ENCODE assay signal across 28 cellular contexts in the genomic region with DNA sequence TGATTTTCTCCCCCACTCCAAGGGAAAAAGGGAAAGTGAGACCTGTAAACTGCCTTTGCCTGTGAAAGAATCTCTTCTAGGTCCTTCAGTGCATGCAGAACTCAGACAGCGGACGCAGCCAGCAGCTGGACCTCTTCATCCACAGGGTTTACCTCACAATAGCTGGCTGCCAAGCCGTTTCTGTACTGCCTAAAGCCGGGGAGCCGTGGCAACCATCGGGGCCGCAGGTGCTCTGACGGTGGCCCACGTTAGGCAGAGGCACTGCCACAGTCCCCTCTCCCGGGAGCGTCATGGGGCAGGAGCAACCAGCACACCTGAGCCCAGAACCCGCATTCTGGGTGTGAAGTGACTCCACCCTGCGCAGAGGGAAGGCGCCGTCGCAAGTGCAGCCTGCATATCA.
DNase-seq lines count a peak whose midpoint lies in the region; ATAC-seq and TF ChIP-seq lines count a peak whose summit lies in the region.
"Had no signal": no experiment of that assay in that cellular context is flagged by ENCODE, and none has a peak within 500 bp of the region (broad histone marks: within the 10 kb centered on the region; RNA-seq: fewer than 3 reads in every experiment).

No MANE protein-coding gene starts in this region.

- no peak overlapping the region for H3K23ac ChIP-seq in H9 (ENCODE audit: insufficient read length, low read depth, low read length)

- H3K9me3 Mint-ChIP-seq in H9, result peaks cover 10 to 25% of the 10 kb centered on the region in 2 experiments
- peaks cover 3% of the 10 kb centered on the region for H3K9me3 Mint-ChIP-seq in neural progenitor cell
- H3K9me3 Mint-ChIP-seq: CD4-positive, alpha-beta T cell had no signal

- H3K79me2 ChIP-seq in H9 (ENCODE audit: insufficient read depth, low read length) (no peaks in the 10 kb centered on the region), neural progenitor cell (ENCODE audit: low read depth) (no peaks in the 10 kb centered on the region)

- H3F3A ChIP-seq in neural progenitor cell (ENCODE audit: low read depth), result peaks cover 4% of the 10 kb centered on the region

- ATAC-seq in sciatic nerve, result no peak
- ATAC-seq: A549, Right ventricle myocardium inferior, SK-N-SH treated with all-trans-retinoic acid at 6 μM for 48 hours had no signal

- H2BK15ac ChIP-seq in H9 (ENCODE audit: low read depth, low read length), result no peak overlapping the region

- no peak overlapping the region for H2BK120ac ChIP-seq in H9 (ENCODE audit: low read depth, low read length, poor library complexity, severe bottlenecking)

- H2BK20ac ChIP-seq in H9 (ENCODE audit: low read depth, low read length, poor library complexity, severe bottlenecking), result no peak overlapping the region

- no peaks in the 10 kb centered on the region for H3K79me1 ChIP-seq in H9 (ENCODE audit: insufficient read depth, low read depth, low read length, poor library complexity, severe bottlenecking)

- H3K23me2 ChIP-seq in H9 (ENCODE audit: insufficient read length, low read depth, low read length, poor library complexity, severe bottlenecking), result no peaks in the 10 kb centered on the region

- H2AFZ ChIP-seq in H9 (ENCODE audit: low read length), result no peak overlapping the region
- no peak overlapping the region for H2AFZ ChIP-seq in neural progenitor cell (replicated peaks)
- H2AFZ ChIP-seq: GM23338, PC-9 had no signal

- H3K4me3 ChIP-seq in fibroblast of pulmonary artery (replicated peaks; ENCODE audit: low read depth, low read length), result no peak overlapping the region
- H3K4me3 ChIP-seq in neural progenitor cell, result no peak overlapping the region
- no peak overlapping the region for H3K4me3 ChIP-seq in HAP-1
- H3K4me3 ChIP-seq: A549; BLaER1 treated with 17β-estradiol and CSF1 and Interleukin-3, amounts not matched to agents 10 nM and 100 nM; GM23338; PC-9; SJCRH30 had no signal

- intact Hi-C loops in sciatic nerve (cut with DNase I), result no loop called here

- peak overlapping the region in 1 of 2 experiments; percentile 40; a peak in 1 of 5 replicates for H3K4me3 Mint-ChIP-seq in H9
- H3K4me3 Mint-ChIP-seq in neural progenitor cell, result no peak overlapping the region
- H3K4me3 Mint-ChIP-seq: CD4-positive, alpha-beta T cell; GM23338 had no signal

- H3K4me1 ChIP-seq in H9 (ENCODE audit: insufficient read depth, low read length) (no peaks in the 10 kb centered on the region), neural progenitor cell (peaks cover 24% of the 10 kb centered on the region), HAP-1 (peaks cover 17% of the 10 kb centered on the region)
- H3K4me1 ChIP-seq: A549 had no signal

- H3K4me1 Mint-ChIP-seq in H9, result peaks cover 42 to 52% of the 10 kb centered on the region in 2 experiments
- H3K4me1 Mint-ChIP-seq in neural progenitor cell, result peaks cover 71% of the 10 kb centered on the region

- H3K36me3 Mint-ChIP-seq in H9 (ENCODE audit: insufficient read depth in 1 of 3, low read depth in 3 of 3), result peaks cover 2 to 21% (median 2%) of the 10 kb centered on the region in 3 experiments; a peak in 4 of 7 replicates
- no peaks in the 10 kb centered on the region for H3K36me3 Mint-ChIP-seq in neural progenitor cell

- 0 out of 2 replicates have a peak overlapping the region, but pooled peaks have one; percentile 31 for H3K14ac ChIP-seq in H9 (ENCODE audit: insufficient read depth, low read length)

- no peak overlapping the region for H3K4ac ChIP-seq in H9 (ENCODE audit: low read depth, low read length)

- in situ Hi-C loops in HAP-1 (cut with MboI; ENCODE audit: low sequenced_read_pairs), result no loop called here

- H3K56ac ChIP-seq in H9 (ENCODE audit: insufficient read length, low read depth, low read length), result no peak overlapping the region

- no peak overlapping the region for H2AK5ac ChIP-seq in H9 (ENCODE audit: insufficient read length, low read length)

- no peak overlapping the region for H3T11ph ChIP-seq in H9 (ENCODE audit: low read length)

- no peak overlapping the region for H4K8ac ChIP-seq in H9 (replicated peaks; ENCODE audit: insufficient read length, low read depth, low read length)

- H3K4me2 ChIP-seq in H9 (ENCODE audit: insufficient read depth, insufficient read length, low read length) (no peak overlapping the region), neural progenitor cell (no peak overlapping the region)
- H3K4me2 ChIP-seq: A549, GM23338, PC-9 had no signal

- H4K91ac ChIP-seq in H9 (ENCODE audit: insufficient read length, low read depth, low read length), result no peak overlapping the region

- no peak overlapping the region for H2BK12ac ChIP-seq in H9 (ENCODE audit: insufficient read length, low read depth, low read length)

- H4K5ac ChIP-seq in H9 (ENCODE audit: insufficient read length, low read depth, low read length), result no peak overlapping the region

- H4K20me1 ChIP-seq in H9 (ENCODE audit: control insufficient read depth, insufficient read depth, insufficient read length) (no peaks in the 10 kb centered on the region), neural progenitor cell (ENCODE audit: low read depth) (no peaks in the 10 kb centered on the region)
- H4K20me1 ChIP-seq: BLaER1 treated with 17β-estradiol and CSF1 and Interleukin-3, amounts not matched to agents 10 nM and 100 nM had no signal

- H3K27me3 Mint-ChIP-seq in H9 (ENCODE audit: low read depth), result peaks cover 76% of the 10 kb centered on the region
- peaks cover 8% of the 10 kb centered on the region for H3K27me3 Mint-ChIP-seq in neural progenitor cell (ENCODE audit: insufficient read depth, low read depth)

- WGBS in H9 (ENCODE audit: extremely low coverage, insufficient read length, low lambda C conversion rate), result no CpG with 5 or more reads among the region's 16 CpGs

- H3K27ac Mint-ChIP-seq in H9 (no peak overlapping the region), neural progenitor cell (peak overlapping the region; percentile 53)
- H3K27ac Mint-ChIP-seq: CD4-positive, alpha-beta T cell; GM23338 had no signal

- no peaks in the 10 kb centered on the region for H3K36me3 ChIP-seq in neural progenitor cell
- H3K36me3 ChIP-seq in HAP-1 (replicated peaks), result no peaks in the 10 kb centered on the region
- H3K36me3 ChIP-seq: BLaER1 treated with 17β-estradiol and CSF1 and Interleukin-3, amounts not matched to agents 10 nM and 100 nM; SJCRH30 had no signal

- H3K27me3 ChIP-seq in H9 (ENCODE audit: insufficient read depth, low read length), result peaks cover 8% of the 10 kb centered on the region; the same call in 1 of the 2 replicates
- H3K27me3 ChIP-seq in neural progenitor cell, result no peaks in the 10 kb centered on the region
- H3K27me3 ChIP-seq in HAP-1 (ENCODE audit: low read depth), result no peaks in the 10 kb centered on the region
- H3K27me3 ChIP-seq: BLaER1 treated with 17β-estradiol and CSF1 and Interleukin-3, amounts not matched to agents 10 nM and 100 nM; SJCRH30 had no signal

- no peak overlapping the region for H3K9ac ChIP-seq in H9 (ENCODE audit: extremely low read depth, insufficient read length, low read length)
- H3K9ac ChIP-seq in neural progenitor cell, result no peak overlapping the region
- H3K9ac ChIP-seq: BLaER1 treated with 17β-estradiol and CSF1 and Interleukin-3, amounts not matched to agents 10 nM and 100 nM had no signal

- H3K27ac ChIP-seq in H9 (ENCODE audit: insufficient read length, low read depth, low read length) (no peak overlapping the region), neural progenitor cell (no peak overlapping the region)
- H3K27ac ChIP-seq: A549; BLaER1 treated with 17β-estradiol and CSF1 and Interleukin-3, amounts not matched to agents 10 nM and 100 nM; HL-60; PC-9; SJCRH30 had no signal

- TF ChIP-seq CTCF in H9 (conservative IDR thresholded peaks at IDR 0.05), result no peak
- no peak for TF ChIP-seq CTCF in fibroblast of pulmonary artery (IDR thresholded peaks at IDR 0.05; ENCODE audit: low read length, missing control alignments)
- no peak for TF ChIP-seq CTCF in neural progenitor cell (IDR thresholded peaks at IDR 0.05)

- no peaks in the 10 kb centered on the region for H3K9me3 ChIP-seq in H9 (ENCODE audit: control insufficient read depth, low read depth, low read length)
- H3K9me3 ChIP-seq in neural progenitor cell (ENCODE audit: low read depth), result no peaks in the 10 kb centered on the region
- no peaks in the 10 kb centered on the region; the same call in 1 of the 2 replicates for H3K9me3 ChIP-seq in HAP-1
- H3K9me3 ChIP-seq: A549, SJCRH30 had no signal

- peak; percentile 9 for DNase-seq in DMS79 (lab: John Stamatoyannopoulos, UW)
- no peak for DNase-seq in H9
- DNase-seq in fibroblast of pulmonary artery (ENCODE audit: low read depth), result peak; percentile 16
- no peak for DNase-seq in neural progenitor cell (ENCODE audit: low spot score)
- no peak for DNase-seq in HAP-1 (ENCODE audit: low spot score in 2 of 2)
- DNase-seq in T1000 (lab: John Stamatoyannopoulos, UW), result no peak
- DNase-seq in sciatic nerve (ENCODE audit: low spot score), result no peak
- DNase-seq: AML-193; CD4-positive, alpha-beta T cell; COR-L47; DMS53; EL; GF-D8; HCEC 1CT; Karpas-422; NCI-H1105 treated with DMSO at 0.1 percent for 48 hours; NCI-H1694; NCI-H2081; NCI-H748 treated with DMSO at 0.1 percent for 48 hours; NK-92 treated with Interleukin-12 subunit alpha and Interleukin-12 subunit beta, amount 100 ng/mL, for 24 hours; PC-9; SJCRH30 had no signal

- H3K18ac ChIP-seq in H9 (ENCODE audit: insufficient read length, low read depth, low read length), result no peak overlapping the region

- H2BK5ac ChIP-seq in H9 (ENCODE audit: insufficient read length, low read length), result no peak overlapping the region

Comparison
In these comparisons a context has a peak if more than half of its experiments do, and no peak if none do; other contexts are left out.
1. DNase-seq: peak in DMS79 (single experiment) and fibroblast of pulmonary artery (single experiment); none in H9 (single experiment), neural progenitor cell (single experiment), HAP-1 (0 of 2), T1000 (single experiment) and sciatic nerve (single experiment).